ENCODE assay signal across 13 cellular contexts in the genomic region with DNA sequence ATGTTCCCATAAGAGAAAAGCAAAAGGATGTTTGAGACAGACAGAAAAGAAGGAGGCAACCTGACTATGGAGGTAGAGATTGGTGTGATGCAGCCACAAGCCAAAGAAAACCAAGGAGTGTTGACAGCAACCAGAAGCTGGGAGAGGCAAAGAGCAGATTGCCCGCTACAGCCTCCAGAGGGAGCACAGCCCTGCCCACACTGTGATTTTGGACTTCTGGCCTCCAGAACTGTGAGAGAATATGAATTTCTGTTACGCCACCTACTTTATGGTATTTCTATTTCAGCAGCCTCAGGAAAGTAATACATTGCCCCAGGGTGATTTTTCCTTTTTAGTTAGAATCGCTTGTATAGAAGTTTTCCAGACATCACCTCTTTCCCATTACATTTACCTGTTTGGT. TPM values are rescaled to one million over a fixed set of nuclear protein-coding genes. Genes with fewer than 3 reads are reported as not detected.
DNase-seq lines count a peak whose midpoint lies in the region; ATAC-seq and TF ChIP-seq lines count a peak whose summit lies in the region.
"Had no signal": no experiment of that assay in that cellular context is flagged by ENCODE, and none has a peak within 500 bp of the region (broad histone marks: within the 10 kb centered on the region; RNA-seq: fewer than 3 reads in every experiment).

No MANE protein-coding gene starts in this region.

- H3K79me2 ChIP-seq in GM23338 (replicated peaks; ENCODE audit: insufficient read depth): no peaks in the 10 kb centered on the region

- CTCF ChIA-PET in T-cell (lab: Charles Lee): no interaction called here

- H3K36me3 Mint-ChIP-seq in CD14-positive monocyte (no peaks in the 10 kb centered on the region), GM23338 (ENCODE audit: low read depth) (no peaks in the 10 kb centered on the region), T-cell (peaks cover 49% of the 10 kb centered on the region), mesothelial cell of epicardium (no peaks in the 10 kb centered on the region)

- no peak overlapping the region for H3K27ac ChIP-seq in GM23338 (ENCODE audit: low read depth)
- H3K27ac ChIP-seq: coronary artery, pancreas, SK-N-MC had no signal

- no peaks in the 10 kb centered on the region for H3F3A ChIP-seq in GM23338 (replicated peaks; ENCODE audit: low read depth)

- peaks cover 0 to 4% (median 0%) of the 10 kb centered on the region in 3 donors for H3K27me3 Mint-ChIP-seq in CD14-positive monocyte (ENCODE audit: low read depth in 3 of 3)
- peaks cover 1% of the 10 kb centered on the region for H3K27me3 Mint-ChIP-seq in GM23338 (ENCODE audit: insufficient read depth, low read depth, poor library complexity)
- no peaks in the 10 kb centered on the region for H3K27me3 Mint-ChIP-seq in T-cell
- H3K27me3 Mint-ChIP-seq in mesothelial cell of epicardium (ENCODE audit: low read depth): peaks cover 11% of the 10 kb centered on the region

- H3K4me3 Mint-ChIP-seq in CD14-positive monocyte (no peak overlapping the region), GM23338 (no peak overlapping the region), T-cell (no peak overlapping the region), mesothelial cell of epicardium (no peak overlapping the region)

- no peaks in the 10 kb centered on the region for H3K4me1 ChIP-seq in GM23338 (ENCODE audit: insufficient read depth)
- H3K4me1 ChIP-seq: pancreas had no signal

- peaks cover 6% of the 10 kb centered on the region for H3K36me3 ChIP-seq in GM23338 (ENCODE audit: insufficient read depth)
- no peaks in the 10 kb centered on the region for H3K36me3 ChIP-seq in kidney epithelial cell (ENCODE audit: control insufficient read depth, insufficient read depth, low read length)
- H3K36me3 ChIP-seq: pancreas had no signal

- no peaks in the 10 kb centered on the region for H4K20me1 ChIP-seq in GM23338 (replicated peaks; ENCODE audit: insufficient read depth)

- H3K9me2 ChIP-seq in GM23338 (ENCODE audit: insufficient read depth): peaks cover 25% of the 10 kb centered on the region; the same call in 1 of the 2 replicates

- ATAC-seq in GM23338 (peak; percentile 68), T-cell (replicated peaks in 1 of 4) (no peak)

- intact Hi-C loops in CD14-positive monocyte (cut with micrococcal nuclease): no loop called here

- H3K27me3 ChIP-seq in GM23338 (ENCODE audit: insufficient read depth): no peaks in the 10 kb centered on the region
- no peaks in the 10 kb centered on the region for H3K27me3 ChIP-seq in kidney epithelial cell (ENCODE audit: control insufficient read depth, insufficient read depth, low read length)
- H3K27me3 ChIP-seq: pancreas had no signal

- peaks cover 9% of the 10 kb centered on the region for H3K4me1 Mint-ChIP-seq in CD14-positive monocyte
- H3K4me1 Mint-ChIP-seq in GM23338: peaks cover 10% of the 10 kb centered on the region; the same call in 1 of the 3 replicates
- H3K4me1 Mint-ChIP-seq in T-cell: peaks cover 11 to 40% (median 25%) of the 10 kb centered on the region in 3 donors
- no peaks in the 10 kb centered on the region for H3K4me1 Mint-ChIP-seq in mesothelial cell of epicardium

- no peak overlapping the region for H3K4me3 ChIP-seq in GM23338
- H3K4me3 ChIP-seq in kidney epithelial cell (ENCODE audit: low read depth, low read length): no peak overlapping the region
- H3K4me3 ChIP-seq: coronary artery, pancreas, SK-N-MC had no signal

- POLR2A ChIA-PET in T-cell (lab: Charles Lee): no interaction called here

- DNase-seq in CD14-positive monocyte (ENCODE audit: low spot score): no peak
- DNase-seq in GM23338 (ENCODE audit: low spot score): peak; percentile 53
- no peak for DNase-seq in T-cell
- no peak for DNase-seq in kidney epithelial cell (ENCODE audit: low read depth)
- no peak for DNase-seq in GM10266 (ENCODE audit: extremely low spot score)
- no peak for DNase-seq in mesothelial cell of epicardium (ENCODE audit: low spot score in 2 of 2, unreplicated experiment in 2 of 2)
- DNase-seq in NCI-H226: no peak
- no peak for DNase-seq in activated CD8-positive, alpha-beta memory T cell treated with anti-CD3 and anti-CD28 coated beads, Interleukin-2, amount 50 U/mL, for 48 hours
- DNase-seq: activated CD8-positive, alpha-beta memory T cell treated with anti-CD3 and anti-CD28 coated beads, Interleukin-2, amount 50 U/mL, for 4 hours; pancreas had no signal

- peaks cover 0 to 12% (median 7%) of the 10 kb centered on the region in 7 donors for H3K9me3 Mint-ChIP-seq in CD14-positive monocyte
- H3K9me3 Mint-ChIP-seq in GM23338: peaks cover 8% of the 10 kb centered on the region; the same call in 2 of the 3 replicates
- peaks cover 0 to 7% (median 4%) of the 10 kb centered on the region in 3 donors for H3K9me3 Mint-ChIP-seq in T-cell
- H3K9me3 Mint-ChIP-seq in mesothelial cell of epicardium: peaks cover 15% of the 10 kb centered on the region

- H3K4me2 ChIP-seq in GM23338: no peak overlapping the region

- no peak overlapping the region for H2AFZ ChIP-seq in GM23338

- TF ChIP-seq CTCF in CD14-positive monocyte (IDR thresholded peaks at IDR 0.05) (peak; percentile 38), GM23338 (conservative IDR thresholded peaks at IDR 0.05; ENCODE audit: low read depth in 2 of 2) (peak; percentile 57 to 72), kidney epithelial cell (IDR thresholded peaks at IDR 0.05; ENCODE audit: insufficient read depth, low read length, poor library complexity, severe bottlenecking) (peak; percentile 49), GM10266 (IDR thresholded peaks at IDR 0.05; ENCODE audit: control insufficient read depth, insufficient read depth, low read depth, missing control alignments) (no peak), mesothelial cell of epicardium (IDR thresholded peaks at IDR 0.05; ENCODE audit: unreplicated experiment) (no peak)

- H3K27ac Mint-ChIP-seq in CD14-positive monocyte (no peak overlapping the region), GM23338 (no peak overlapping the region), T-cell (peak overlapping the region; percentile 25 to 48), mesothelial cell of epicardium (no peak overlapping the region)

TF ChIP-seq in GM23338, 12 proteins besides CTCF, POLR2A, EP300 and RAD21 (continues in another document):
- TF ChIP-seq CREB1 (CRISPR knock-in tag; IDR thresholded peaks at IDR 0.05; ENCODE audit: low read depth) (no peak), POLR2AphosphoS5 (IDR thresholded peaks at IDR 0.05; ENCODE audit: low read depth) (no peak), NANOG (IDR thresholded peaks at IDR 0.05; ENCODE audit: borderline replicate concordance) (no peak), ZNF114 (CRISPR knock-in tag; IDR thresholded peaks at IDR 0.05) (no peak)

RNA-seq across cellular contexts. Expression of a gene that starts 28.4 kb away (rescaled TPM):
- polyA plus RNA-seq in CD14-positive monocyte (under 1 TPM; 0.50 to 0.72 TPM), GM23338 (2016; fragmentation: Nextera tagmentation; extraction: Ambion mirVana) (not detected in 2 replicates)
- not detected in 2 replicates for total RNA-seq in GM23338 (2014; rRNA removed; shearing (Covaris generic))
- total RNA-seq in T-cell (10 to 100 TPM; 39.9 to 53.0 (median 47.3) TPM), kidney epithelial cell (not detected in 2 replicates), mesothelial cell of epicardium (not detected in 3 replicates)
- total RNA-seq: G401 had no signal

Comparison
In these comparisons a context has a peak if more than half of its experiments do, and no peak if none do; other contexts are left out.
1. H3K27ac Mint-ChIP-seq: peak in T-cell (2 of 2); none in CD14-positive monocyte (0 of 7), GM23338 (single experiment) and mesothelial cell of epicardium (single experiment).
2. CTCF ChIP-seq: peak in CD14-positive monocyte (single experiment), GM23338 (2 of 2) and kidney epithelial cell (single experiment); none in GM10266 (single experiment) and mesothelial cell of epicardium (single experiment).
3. RNA of a gene that starts 28.4 kb away (total RNA-seq): 39.9 to 53.0 TPM in T-cell; not detected in GM23338, not detected in kidney epithelial cell and not detected in mesothelial cell of epicardium; every median in the first group is over 10 times any median in the second.